Comparison of ENCODE assay signal across 2 cellular contexts in the genomic region with DNA sequence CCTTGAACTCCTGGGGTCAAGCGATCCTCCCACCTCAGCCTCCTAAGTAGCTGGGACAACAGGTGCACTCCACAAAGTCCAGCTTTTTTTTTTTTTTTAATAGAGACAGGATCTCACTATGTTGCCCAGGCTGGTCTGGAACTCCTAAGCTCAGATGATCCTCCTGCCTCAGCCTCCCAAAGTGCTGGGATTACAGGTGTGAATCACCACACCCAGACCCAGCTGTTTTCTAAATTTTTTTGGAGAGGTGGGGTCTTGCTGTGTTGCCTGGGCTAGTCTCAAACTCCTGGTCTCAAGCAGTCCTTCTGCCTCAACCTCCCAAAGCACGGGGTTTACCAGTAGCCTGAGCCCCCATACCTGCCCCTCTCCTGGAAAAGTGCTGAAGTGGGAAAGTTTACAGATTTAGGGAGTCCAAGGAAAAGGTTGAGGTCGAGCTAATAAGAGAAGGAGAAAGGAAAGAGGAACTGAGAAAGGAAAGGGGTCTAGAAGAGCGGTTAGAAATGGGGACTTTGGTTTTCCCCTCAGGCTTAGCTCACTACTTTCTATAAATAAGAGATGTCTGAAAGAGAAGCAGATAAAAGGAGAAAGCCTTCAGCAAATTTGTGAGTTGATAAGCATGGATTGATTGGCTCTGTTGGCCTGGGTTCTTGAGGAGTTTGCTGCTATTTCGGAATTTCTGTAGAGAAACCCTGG.
TF ChIP-seq lines count a peak whose summit lies in the region.

No MANE protein-coding gene starts in this region.

TF ChIP-seq in GM23338, 12 proteins besides CTCF, POLR2A, EP300 and RAD21 (continued from another document):
- TF ChIP-seq, protein P1, sequence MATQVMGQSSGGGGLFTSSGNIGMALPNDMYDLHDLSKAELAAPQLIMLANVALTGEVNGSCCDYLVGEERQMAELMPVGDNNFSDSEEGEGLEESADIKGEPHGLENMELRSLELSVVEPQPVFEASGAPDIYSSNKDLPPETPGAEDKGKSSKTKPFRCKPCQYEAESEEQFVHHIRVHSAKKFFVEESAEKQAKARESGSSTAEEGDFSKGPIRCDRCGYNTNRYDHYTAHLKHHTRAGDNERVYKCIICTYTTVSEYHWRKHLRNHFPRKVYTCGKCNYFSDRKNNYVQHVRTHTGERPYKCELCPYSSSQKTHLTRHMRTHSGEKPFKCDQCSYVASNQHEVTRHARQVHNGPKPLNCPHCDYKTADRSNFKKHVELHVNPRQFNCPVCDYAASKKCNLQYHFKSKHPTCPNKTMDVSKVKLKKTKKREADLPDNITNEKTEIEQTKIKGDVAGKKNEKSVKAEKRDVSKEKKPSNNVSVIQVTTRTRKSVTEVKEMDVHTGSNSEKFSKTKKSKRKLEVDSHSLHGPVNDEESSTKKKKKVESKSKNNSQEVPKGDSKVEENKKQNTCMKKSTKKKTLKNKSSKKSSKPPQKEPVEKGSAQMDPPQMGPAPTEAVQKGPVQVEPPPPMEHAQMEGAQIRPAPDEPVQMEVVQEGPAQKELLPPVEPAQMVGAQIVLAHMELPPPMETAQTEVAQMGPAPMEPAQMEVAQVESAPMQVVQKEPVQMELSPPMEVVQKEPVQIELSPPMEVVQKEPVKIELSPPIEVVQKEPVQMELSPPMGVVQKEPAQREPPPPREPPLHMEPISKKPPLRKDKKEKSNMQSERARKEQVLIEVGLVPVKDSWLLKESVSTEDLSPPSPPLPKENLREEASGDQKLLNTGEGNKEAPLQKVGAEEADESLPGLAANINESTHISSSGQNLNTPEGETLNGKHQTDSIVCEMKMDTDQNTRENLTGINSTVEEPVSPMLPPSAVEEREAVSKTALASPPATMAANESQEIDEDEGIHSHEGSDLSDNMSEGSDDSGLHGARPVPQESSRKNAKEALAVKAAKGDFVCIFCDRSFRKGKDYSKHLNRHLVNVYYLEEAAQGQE (IDR thresholded peaks at IDR 0.05; ENCODE audit: unreplicated experiment): no peak

TF ChIP-seq in GM12878, 131 proteins besides CTCF, POLR2A, EP300 and RAD21 (continued from another document and continues in another):
- TF ChIP-seq, protein P2, sequence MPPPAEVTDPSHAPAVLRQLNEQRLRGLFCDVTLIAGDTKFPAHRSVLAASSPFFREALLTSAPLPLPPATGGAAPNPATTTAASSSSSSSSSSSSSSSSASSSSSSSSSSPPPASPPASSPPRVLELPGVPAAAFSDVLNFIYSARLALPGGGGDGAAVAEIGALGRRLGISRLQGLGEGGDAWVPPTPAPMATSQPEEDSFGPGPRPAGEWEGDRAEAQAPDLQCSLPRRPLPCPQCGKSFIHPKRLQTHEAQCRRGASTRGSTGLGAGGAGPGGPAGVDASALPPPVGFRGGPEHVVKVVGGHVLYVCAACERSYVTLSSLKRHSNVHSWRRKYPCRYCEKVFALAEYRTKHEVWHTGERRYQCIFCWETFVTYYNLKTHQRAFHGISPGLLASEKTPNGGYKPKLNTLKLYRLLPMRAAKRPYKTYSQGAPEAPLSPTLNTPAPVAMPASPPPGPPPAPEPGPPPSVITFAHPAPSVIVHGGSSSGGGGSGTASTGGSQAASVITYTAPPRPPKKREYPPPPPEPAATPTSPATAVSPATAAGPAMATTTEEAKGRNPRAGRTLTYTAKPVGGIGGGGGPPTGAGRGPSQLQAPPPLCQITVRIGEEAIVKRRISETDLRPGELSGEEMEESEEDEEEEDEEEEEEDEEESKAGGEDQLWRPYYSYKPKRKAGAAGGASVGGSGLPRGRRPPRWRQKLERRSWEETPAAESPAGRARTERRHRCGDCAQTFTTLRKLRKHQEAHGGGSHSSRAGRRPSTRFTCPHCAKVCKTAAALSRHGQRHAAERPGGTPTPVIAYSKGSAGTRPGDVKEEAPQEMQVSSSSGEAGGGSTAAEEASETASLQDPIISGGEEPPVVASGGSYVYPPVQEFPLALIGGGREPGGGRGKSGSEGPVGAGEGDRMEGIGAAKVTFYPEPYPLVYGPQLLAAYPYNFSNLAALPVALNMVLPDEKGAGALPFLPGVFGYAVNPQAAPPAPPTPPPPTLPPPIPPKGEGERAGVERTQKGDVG (CRISPR knock-in tag; IDR thresholded peaks at IDR 0.05): no peak
- TF ChIP-seq ESRRA (IDR thresholded peaks at IDR 0.05; ENCODE audit: low read length) (no peak), CREM (IDR thresholded peaks at IDR 0.05; ENCODE audit: low read depth) (peak; percentile 90), SMARCA5 (IDR thresholded peaks at IDR 0.05) (no peak), MYB (IDR thresholded peaks at IDR 0.05; ENCODE audit: borderline replicate concordance, low read depth, low read length) (no peak; the same call in 1 of the 2 replicates), ZBED1 (IDR thresholded peaks at IDR 0.05; ENCODE audit: borderline replicate concordance) (peak; percentile 90), SIX5 (IDR thresholded peaks at IDR 0.05; ENCODE audit: low read depth, low read length, severe bottlenecking) (no peak), SUPT20H (IDR thresholded peaks at IDR 0.05; ENCODE audit: borderline replicate concordance, control insufficient read depth, low read depth, low read length) (no peak), PML (IDR thresholded peaks at IDR 0.05; ENCODE audit: low read length) (0 out of 2 replicates have a peak, but pooled peaks have one; percentile 42), IRF4 (IDR thresholded peaks at IDR 0.05; ENCODE audit: low read depth, low read length) (peak; percentile 93), EED (IDR thresholded peaks at IDR 0.05; ENCODE audit: low read depth) (peak; percentile 100), WRNIP1 (IDR thresholded peaks at IDR 0.05; ENCODE audit: borderline replicate concordance, low read depth, low read length) (no peak), MTA2 (IDR thresholded peaks at IDR 0.05; ENCODE audit: low read depth) (peak; percentile 98), ASH2L (IDR thresholded peaks at IDR 0.05; ENCODE audit: borderline replicate concordance, low read depth) (no peak), RUNX3 (IDR thresholded peaks at IDR 0.05; ENCODE audit: low read length) (peak; percentile 99), SREBF2 (IDR thresholded peaks at IDR 0.05; ENCODE audit: low read length) (no peak), NFIC (IDR thresholded peaks at IDR 0.05; ENCODE audit: low read depth, low read length) (peak; percentile 99), SUZ12 (IDR thresholded peaks at IDR 0.05; ENCODE audit: unreplicated experiment) (no peak), RB1 (IDR thresholded peaks at IDR 0.05; ENCODE audit: borderline replicate concordance) (no peak), ZNF207 (IDR thresholded peaks at IDR 0.05; ENCODE audit: borderline replicate concordance) (no peak), ATF7 (IDR thresholded peaks at IDR 0.05; ENCODE audit: low read depth) (peak; percentile 94), IKZF2 (IDR thresholded peaks at IDR 0.05) (peak; percentile 100), NBN (IDR thresholded peaks at IDR 0.05) (peak; percentile 89), PAX5 (IDR thresholded peaks at IDR 0.05; ENCODE audit: borderline replicate concordance, low read depth, low read length) (peak; percentile 69), MYC (IDR thresholded peaks at IDR 0.05; ENCODE audit: insufficient read depth, insufficient read length, insufficient replicate concordance, low read length, severe bottlenecking) (no peak), RBBP5 (conservative IDR thresholded peaks at IDR 0.05) (no peak), MXI1 (IDR thresholded peaks at IDR 0.05; ENCODE audit: low read depth, low read length) (peak; percentile 49; the same call in 1 of the 2 replicates), BRCA1 (IDR thresholded peaks at IDR 0.05; ENCODE audit: low read depth, low read length) (no peak), TAF1 (IDR thresholded peaks at IDR 0.05; ENCODE audit: borderline replicate concordance, low read depth, low read length) (no peak), POLR2AphosphoS5 (IDR thresholded peaks at IDR 0.05; ENCODE audit: low read length) (no peak; the same call in 1 of the 2 replicates), CBX3 (IDR thresholded peaks at IDR 0.05; ENCODE audit: borderline replicate concordance, low read depth) (no peak), MEF2A (IDR thresholded peaks at IDR 0.05; ENCODE audit: insufficient read depth, low read depth, low read length) (peak; percentile 97), GABPA (IDR thresholded peaks at IDR 0.05; ENCODE audit: low read depth) (peak; percentile 44; the same call in 1 of the 2 replicates), CHD4 (IDR thresholded peaks at IDR 0.05) (peak; percentile 97; the same call in 1 of the 2 replicates), JUND (IDR thresholded peaks at IDR 0.05; ENCODE audit: low read depth, low read length) (no peak), EZH2 (IDR thresholded peaks at IDR 0.05; ENCODE audit: borderline replicate concordance, control insufficient read depth, low read depth, low read length) (no peak), SMAD5 (IDR thresholded peaks at IDR 0.05; ENCODE audit: low read depth) (no peak), ZZZ3 (IDR thresholded peaks at IDR 0.05; ENCODE audit: control insufficient read depth, insufficient read length, low read depth) (no peak), TARDBP (IDR thresholded peaks at IDR 0.05; ENCODE audit: borderline replicate concordance) (no peak), ZNF217 (IDR thresholded peaks at IDR 0.05) (peak; percentile 89), YY1 (IDR thresholded peaks at IDR 0.05; ENCODE audit: low read depth, low read length) (no peak)
- TF ChIP-seq, protein P3, sequence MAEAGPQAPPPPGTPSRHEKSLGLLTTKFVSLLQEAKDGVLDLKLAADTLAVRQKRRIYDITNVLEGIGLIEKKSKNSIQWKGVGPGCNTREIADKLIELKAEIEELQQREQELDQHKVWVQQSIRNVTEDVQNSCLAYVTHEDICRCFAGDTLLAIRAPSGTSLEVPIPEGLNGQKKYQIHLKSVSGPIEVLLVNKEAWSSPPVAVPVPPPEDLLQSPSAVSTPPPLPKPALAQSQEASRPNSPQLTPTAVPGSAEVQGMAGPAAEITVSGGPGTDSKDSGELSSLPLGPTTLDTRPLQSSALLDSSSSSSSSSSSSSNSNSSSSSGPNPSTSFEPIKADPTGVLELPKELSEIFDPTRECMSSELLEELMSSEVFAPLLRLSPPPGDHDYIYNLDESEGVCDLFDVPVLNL (IDR thresholded peaks at IDR 0.05; ENCODE audit: low read depth, low read length): no peak
- TF ChIP-seq, protein P4, sequence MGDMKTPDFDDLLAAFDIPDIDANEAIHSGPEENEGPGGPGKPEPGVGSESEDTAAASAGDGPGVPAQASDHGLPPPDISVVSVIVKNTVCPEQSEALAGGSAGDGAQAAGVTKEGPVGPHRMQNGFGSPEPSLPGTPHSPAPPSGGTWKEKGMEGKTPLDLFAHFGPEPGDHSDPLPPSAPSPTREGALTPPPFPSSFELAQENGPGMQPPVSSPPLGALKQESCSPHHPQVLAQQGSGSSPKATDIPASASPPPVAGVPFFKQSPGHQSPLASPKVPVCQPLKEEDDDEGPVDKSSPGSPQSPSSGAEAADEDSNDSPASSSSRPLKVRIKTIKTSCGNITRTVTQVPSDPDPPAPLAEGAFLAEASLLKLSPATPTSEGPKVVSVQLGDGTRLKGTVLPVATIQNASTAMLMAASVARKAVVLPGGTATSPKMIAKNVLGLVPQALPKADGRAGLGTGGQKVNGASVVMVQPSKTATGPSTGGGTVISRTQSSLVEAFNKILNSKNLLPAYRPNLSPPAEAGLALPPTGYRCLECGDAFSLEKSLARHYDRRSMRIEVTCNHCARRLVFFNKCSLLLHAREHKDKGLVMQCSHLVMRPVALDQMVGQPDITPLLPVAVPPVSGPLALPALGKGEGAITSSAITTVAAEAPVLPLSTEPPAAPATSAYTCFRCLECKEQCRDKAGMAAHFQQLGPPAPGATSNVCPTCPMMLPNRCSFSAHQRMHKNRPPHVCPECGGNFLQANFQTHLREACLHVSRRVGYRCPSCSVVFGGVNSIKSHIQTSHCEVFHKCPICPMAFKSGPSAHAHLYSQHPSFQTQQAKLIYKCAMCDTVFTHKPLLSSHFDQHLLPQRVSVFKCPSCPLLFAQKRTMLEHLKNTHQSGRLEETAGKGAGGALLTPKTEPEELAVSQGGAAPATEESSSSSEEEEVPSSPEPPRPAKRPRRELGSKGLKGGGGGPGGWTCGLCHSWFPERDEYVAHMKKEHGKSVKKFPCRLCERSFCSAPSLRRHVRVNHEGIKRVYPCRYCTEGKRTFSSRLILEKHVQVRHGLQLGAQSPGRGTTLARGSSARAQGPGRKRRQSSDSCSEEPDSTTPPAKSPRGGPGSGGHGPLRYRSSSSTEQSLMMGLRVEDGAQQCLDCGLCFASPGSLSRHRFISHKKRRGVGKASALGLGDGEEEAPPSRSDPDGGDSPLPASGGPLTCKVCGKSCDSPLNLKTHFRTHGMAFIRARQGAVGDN (IDR thresholded peaks at IDR 0.05): no peak
- TF ChIP-seq, protein P5, sequence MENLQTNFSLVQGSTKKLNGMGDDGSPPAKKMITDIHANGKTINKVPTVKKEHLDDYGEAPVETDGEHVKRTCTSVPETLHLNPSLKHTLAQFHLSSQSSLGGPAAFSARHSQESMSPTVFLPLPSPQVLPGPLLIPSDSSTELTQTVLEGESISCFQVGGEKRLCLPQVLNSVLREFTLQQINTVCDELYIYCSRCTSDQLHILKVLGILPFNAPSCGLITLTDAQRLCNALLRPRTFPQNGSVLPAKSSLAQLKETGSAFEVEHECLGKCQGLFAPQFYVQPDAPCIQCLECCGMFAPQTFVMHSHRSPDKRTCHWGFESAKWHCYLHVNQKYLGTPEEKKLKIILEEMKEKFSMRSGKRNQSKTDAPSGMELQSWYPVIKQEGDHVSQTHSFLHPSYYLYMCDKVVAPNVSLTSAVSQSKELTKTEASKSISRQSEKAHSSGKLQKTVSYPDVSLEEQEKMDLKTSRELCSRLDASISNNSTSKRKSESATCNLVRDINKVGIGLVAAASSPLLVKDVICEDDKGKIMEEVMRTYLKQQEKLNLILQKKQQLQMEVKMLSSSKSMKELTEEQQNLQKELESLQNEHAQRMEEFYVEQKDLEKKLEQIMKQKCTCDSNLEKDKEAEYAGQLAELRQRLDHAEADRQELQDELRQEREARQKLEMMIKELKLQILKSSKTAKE (IDR thresholded peaks at IDR 0.05; ENCODE audit: low read depth, poor library complexity, severe bottlenecking): peak; percentile 86
- TF ChIP-seq, protein P6, sequence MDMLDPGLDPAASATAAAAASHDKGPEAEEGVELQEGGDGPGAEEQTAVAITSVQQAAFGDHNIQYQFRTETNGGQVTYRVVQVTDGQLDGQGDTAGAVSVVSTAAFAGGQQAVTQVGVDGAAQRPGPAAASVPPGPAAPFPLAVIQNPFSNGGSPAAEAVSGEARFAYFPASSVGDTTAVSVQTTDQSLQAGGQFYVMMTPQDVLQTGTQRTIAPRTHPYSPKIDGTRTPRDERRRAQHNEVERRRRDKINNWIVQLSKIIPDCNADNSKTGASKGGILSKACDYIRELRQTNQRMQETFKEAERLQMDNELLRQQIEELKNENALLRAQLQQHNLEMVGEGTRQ (IDR thresholded peaks at IDR 0.05; ENCODE audit: borderline replicate concordance, low read depth, low read length): no peak
- TF ChIP-seq, protein P7, sequence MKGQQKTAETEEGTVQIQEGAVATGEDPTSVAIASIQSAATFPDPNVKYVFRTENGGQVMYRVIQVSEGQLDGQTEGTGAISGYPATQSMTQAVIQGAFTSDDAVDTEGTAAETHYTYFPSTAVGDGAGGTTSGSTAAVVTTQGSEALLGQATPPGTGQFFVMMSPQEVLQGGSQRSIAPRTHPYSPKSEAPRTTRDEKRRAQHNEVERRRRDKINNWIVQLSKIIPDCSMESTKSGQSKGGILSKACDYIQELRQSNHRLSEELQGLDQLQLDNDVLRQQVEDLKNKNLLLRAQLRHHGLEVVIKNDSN (IDR thresholded peaks at IDR 0.05; ENCODE audit: borderline replicate concordance, extremely low read length, insufficient read depth, low read depth, low read length): no peak
